In genomic region chr12:124392991-124393790, GRCh38 we compare ENCODE assay signal across 8 cellular contexts.
A peak's percentile ranks its signal among the peaks of the same experiment; 100 is the strongest.
DNase-seq lines count a peak whose midpoint lies in the region; ATAC-seq and TF ChIP-seq lines count a peak whose summit lies in the region.

No MANE protein-coding gene starts in this region.

- 50 to 59% methylated on average over 10 to 11 of the region's 18 CpGs for WGBS in mesodermal cell (ENCODE audit: insufficient coverage in 2 of 2), 2 experiments

- no peaks in the 10 kb centered on the region for H3K27me3 ChIP-seq in uterus

- ATAC-seq in GM18907 (IDR thresholded peaks at IDR 0.05; ENCODE audit: unreplicated experiment) (no peak), HG03135 (IDR thresholded peaks at IDR 0.05; ENCODE audit: unreplicated experiment) (no peak)

- peak; percentile 84 for DNase-seq in AG20443 (ENCODE audit: low spot score)
- peak; percentile 53 for DNase-seq in NCI-H1092 (lab: John Stamatoyannopoulos, UW)
- DNase-seq in ecto neural progenitor cell (ENCODE audit: low spot score): peak; percentile 73
- DNase-seq in uterus: peak; percentile 88 to 93
- DNase-seq in stimulated activated CD4-positive, alpha-beta T cell treated with anti-CD3 and anti-CD28 coated beads, Interleukin-12 subunit alpha, Interleukin-12 subunit beta, amount 100 ng/mL, for 4 hours: no peak

- H3K4me1 ChIP-seq in mesodermal cell (ENCODE audit: control insufficient read depth, insufficient read depth, low read length, poor library complexity, severe bottlenecking) (peaks cover 60% of the 10 kb centered on the region), uterus (peaks cover 21 to 64% of the 10 kb centered on the region in 2 donors)

- intact Hi-C loops in uterus (cut with DNase I; ENCODE audit: low total_unique reads): no loop called here

- H3K4me3 ChIP-seq in mesodermal cell (ENCODE audit: extremely low read depth, insufficient read depth, low read length, poor library complexity, severe bottlenecking) (no peak overlapping the region), uterus (no peak overlapping the region)

- peak in 1 of 2 donors; percentile 17 for TF ChIP-seq POLR2A in uterus (IDR thresholded peaks at IDR 0.05)

- no peak for TF ChIP-seq CTCF in uterus (IDR thresholded peaks at IDR 0.05)

- peak overlapping the region; percentile 59 for H3K27ac ChIP-seq in mesodermal cell (ENCODE audit: low read depth, low read length, severe bottlenecking)
- H3K27ac ChIP-seq in uterus: peak overlapping the region; percentile 87 to 90

- H3K36me3 ChIP-seq in mesodermal cell (ENCODE audit: control insufficient read depth, insufficient read depth, low read length) (peaks cover 48% of the 10 kb centered on the region), uterus (no peaks in the 10 kb centered on the region)

- H3K9me3 ChIP-seq in mesodermal cell (ENCODE audit: control insufficient read depth, low read length) (no peaks in the 10 kb centered on the region), uterus (no peaks in the 10 kb centered on the region)
